Comparison of ENCODE assay signal across 22 cellular contexts in genomic region chr3:188394588-188394987, GRCh38.
"Had no signal": no experiment of that assay in that cellular context is flagged by ENCODE, and none has a peak within 500 bp of the region (broad histone marks: within the 10 kb centered on the region; RNA-seq: fewer than 3 reads in every experiment).

No MANE protein-coding gene starts in this region.

- H3K27me3 ChIP-seq: tibial nerve had no signal

- H3K27ac Mint-ChIP-seq: activated B cell treated with CpG ODN at 0.5 μM for 24 hours; activated CD4-positive, alpha-beta memory T cell treated with anti-CD3 and anti-CD28 coated beads, Interleukin-2, amount 10 ng/mL, durations not matched to agents 7 days and 5 days; activated T-helper 17 cell treated with anti-CD3 and anti-CD28 coated beads, Interleukin-2, amount 50 U/mL, for 72 hours; mesothelial cell of epicardium; nephron progenitor cell; T-cell had no signal

- ATAC-seq: activated T-helper 17 cell treated with anti-CD3 and anti-CD28 coated beads, Interleukin-2, amount 50 U/mL, for 72 hours; T-cell had no signal

- H3K4me3 ChIP-seq: lung, tibial nerve had no signal

- H3K9me3 Mint-ChIP-seq: activated B cell treated with CpG ODN at 0.5 μM for 24 hours; activated CD4-positive, alpha-beta memory T cell treated with anti-CD3 and anti-CD28 coated beads, Interleukin-2, amount 10 ng/mL, durations not matched to agents 7 days and 5 days; activated T-helper 17 cell treated with anti-CD3 and anti-CD28 coated beads, Interleukin-2, amount 50 U/mL, for 72 hours; central memory CD8-positive, alpha-beta T cell; mesothelial cell of epicardium; nephron progenitor cell; T-cell had no signal

- DNase-seq: activated B cell treated with CpG ODN at 0.5 μM for 24 hours; activated CD4-positive, alpha-beta memory T cell treated with anti-CD3 and anti-CD28 coated beads, Interleukin-2, amount 10 ng/mL, durations not matched to agents 7 days and 5 days; activated CD4-positive, alpha-beta T cell treated with anti-CD3 and anti-CD28 coated beads for 48 hours; activated naive CD4-positive, alpha-beta T cell treated with Interleukin-2 at 50 U/mL for 16 hours; activated T-cell treated with anti-CD3 and anti-CD28 coated beads, Interleukin-2, amount 50 U/mL, for 1 hour; anterior cingulate cortex; effector CD4-positive, alpha-beta T cell; nephron progenitor cell; nucleus accumbens; retina; stimulated activated CD4-positive, alpha-beta T cell treated with anti-CD3 and anti-CD28 coated beads, Interleukin-12 subunit alpha, Interleukin-12 subunit beta, amount 100 ng/mL, for 4 hours; stimulated activated CD4-positive, alpha-beta T cell treated with anti-CD3 and anti-CD28 coated beads, Interleukin-1b, Interleukin-23, amount 100 ng/mL, for 48 hours; stimulated activated CD8-positive, alpha-beta memory T cell treated with anti-CD3 and anti-CD28 coated beads, Interleukin-4, amount 100 ng/mL, for 48 hours; stimulated activated naive CD4-positive, alpha-beta T cell treated with Interleukin-2 at 50 U/mL for 16 hours; substantia nigra; T-cell had no signal

- H3K36me3 ChIP-seq: tibial nerve had no signal

- H3K27me3 Mint-ChIP-seq: activated B cell treated with CpG ODN at 0.5 μM for 24 hours; activated T-helper 17 cell treated with anti-CD3 and anti-CD28 coated beads, Interleukin-2, amount 50 U/mL, for 72 hours; central memory CD8-positive, alpha-beta T cell; T-cell had no signal

- H3K9me3 ChIP-seq: tibial nerve had no signal

- H3K27ac ChIP-seq: tibial nerve had no signal

- FAIRE-seq: urothelium cell line had no signal

- H3K4me3 Mint-ChIP-seq: activated B cell treated with CpG ODN at 0.5 μM for 24 hours; activated CD4-positive, alpha-beta memory T cell treated with anti-CD3 and anti-CD28 coated beads, Interleukin-2, amount 10 ng/mL, durations not matched to agents 7 days and 5 days; activated T-helper 17 cell treated with anti-CD3 and anti-CD28 coated beads, Interleukin-2, amount 50 U/mL, for 72 hours; central memory CD8-positive, alpha-beta T cell; mesothelial cell of epicardium; nephron progenitor cell; T-cell had no signal
